ENCODE assay signal across 8 cellular contexts in genomic region chr12:102119674-102120563, GRCh38. TPM values are rescaled to one million over a fixed set of nuclear protein-coding genes. Genes with fewer than 3 reads are reported as not detected.
DNase-seq lines count a peak whose midpoint lies in the region; ATAC-seq and TF ChIP-seq lines count a peak whose summit lies in the region.

NUP37 (minus strand) TSS chr12:102120114; CDS start chr12:102118518, 1,596 bp downstream.
PARPBP (plus strand) TSS chr12:102120183; CDS start chr12:102123889, 3,706 bp downstream.

- H3K9me3 ChIP-seq in adipocyte (ENCODE audit: control insufficient read depth, low read length) (no peaks in the 10 kb centered on the region), heart left ventricle (no peaks in the 10 kb centered on the region), upper lobe of right lung (no peaks in the 10 kb centered on the region)

- DNase-seq in NCI-H128 (lab: John Stamatoyannopoulos, UW; ENCODE audit: unreplicated experiment) (peak; percentile 69), SW480 (ENCODE audit: low spot score) (peak; percentile 89), adipocyte (ENCODE audit: low read depth) (peak; percentile 96), heart left ventricle (peak; percentile 90 to 95 (median 91)), pons (ENCODE audit: low spot score) (peak; percentile 71), upper lobe of right lung (peak; percentile 95)

- peaks cover 24% of the 10 kb centered on the region for H3K4me1 ChIP-seq in adipocyte (ENCODE audit: control insufficient read depth, insufficient read depth, low read length)
- peaks cover 0 to 19% (median 14%) of the 10 kb centered on the region in 12 donors for H3K4me1 ChIP-seq in heart left ventricle
- peaks cover 13% of the 10 kb centered on the region for H3K4me1 ChIP-seq in upper lobe of right lung

- H3K27me3 ChIP-seq in adipocyte (replicated peaks; ENCODE audit: control insufficient read depth, insufficient read depth, low read length), result no peaks in the 10 kb centered on the region
- no peaks in the 10 kb centered on the region for H3K27me3 ChIP-seq in heart left ventricle
- no peaks in the 10 kb centered on the region for H3K27me3 ChIP-seq in upper lobe of right lung

- peak within 1 kb of the TSS; percentile 95 for H3K4me3 ChIP-seq in adipocyte (ENCODE audit: low read length)
- H3K4me3 ChIP-seq in heart left ventricle, result peak within 1 kb of the TSS; percentile 64 to 90 (median 76)
- peak within 1 kb of the TSS; percentile 83 for H3K4me3 ChIP-seq in upper lobe of right lung

- TF ChIP-seq CTCF in GM12874 (IDR thresholded peaks at IDR 0.05; ENCODE audit: insufficient read depth, low read depth, low read length) (peak; percentile 20; the same call in 1 of the 2 replicates), heart left ventricle (IDR thresholded peaks at IDR 0.05) (peak in 3 of 12 donors; percentile 11 to 24 (median 21)), upper lobe of right lung (IDR thresholded peaks at IDR 0.05) (no peak)

- TF ChIP-seq POLR2A in heart left ventricle (IDR thresholded peaks at IDR 0.05), result peak in 1 of 2 donors; percentile 65

- WGBS in heart left ventricle, 4 donors, result 0% methylated on average over 19 to 62 of the region's 62 CpGs

- intact Hi-C loops in heart left ventricle (cut with DNase I), result loop anchor here in 6 of 10 donors (2.0 to 10.0 kb wide), 3 partner anchors 55 to 58 kb away; partner anchors contain the start of gene WASHC3 (in 4 of the 6)
- intact Hi-C loops in upper lobe of right lung (cut with DNase I), result no loop called here

- H3K36me3 ChIP-seq in adipocyte (ENCODE audit: control insufficient read depth, insufficient read depth, low read length, severe bottlenecking) (peaks cover 32% of the 10 kb centered on the region), heart left ventricle (peaks cover 0 to 35% (median 32%) of the 10 kb centered on the region in 9 donors), upper lobe of right lung (peaks cover 22% of the 10 kb centered on the region)

- peak within 1 kb of the TSS; percentile 29 to 90 (median 80) for H3K27ac ChIP-seq in heart left ventricle
- peak within 1 kb of the TSS; percentile 88 for H3K27ac ChIP-seq in upper lobe of right lung

- peak within 1 kb of the TSS; percentile 95 for H3K9ac ChIP-seq in adipocyte (ENCODE audit: low read length)

- ATAC-seq in HG02759 (IDR thresholded peaks at IDR 0.05; ENCODE audit: unreplicated experiment) (peak; percentile 98), heart left ventricle (peak; percentile 100), upper lobe of right lung (peak; percentile 100)

RNA-seq across cellular contexts. Expression of gene NUP37, which starts in this region (rescaled TPM):
- 10 to 100 TPM in 8 of 9 donors, 1 to 10 TPM in 1; 7.6 to 26.2 (median 16.1) TPM for total RNA-seq in heart left ventricle
- polyA plus RNA-seq in heart left ventricle, result 10 to 100 TPM in 1 of 2 donors, 1 to 10 TPM in 1; 9.0 to 18.9 TPM
- total RNA-seq in upper lobe of right lung, result 17.6 TPM

RNA-seq across cellular contexts. Expression of gene PARPBP, which starts in this region (rescaled TPM):
- total RNA-seq in heart left ventricle, result 1 to 10 TPM in 2 of 9 donors, under 1 TPM in 6, not detected in 1; 0.25 to 2.3 (median 0.49) TPM
- under 1 TPM; 0.19 to 0.54 TPM for polyA plus RNA-seq in heart left ventricle
- total RNA-seq in upper lobe of right lung, result 2.1 TPM

Comparison
In these comparisons a context has a peak if more than half of its experiments do, and no peak if none do; other contexts are left out.
1. Peak in every context shown above with its lines: DNase-seq, ATAC-seq, H3K4me3 ChIP-seq and H3K27ac ChIP-seq.